8 cellular contexts compared by ENCODE assay signal in the genomic region with DNA sequence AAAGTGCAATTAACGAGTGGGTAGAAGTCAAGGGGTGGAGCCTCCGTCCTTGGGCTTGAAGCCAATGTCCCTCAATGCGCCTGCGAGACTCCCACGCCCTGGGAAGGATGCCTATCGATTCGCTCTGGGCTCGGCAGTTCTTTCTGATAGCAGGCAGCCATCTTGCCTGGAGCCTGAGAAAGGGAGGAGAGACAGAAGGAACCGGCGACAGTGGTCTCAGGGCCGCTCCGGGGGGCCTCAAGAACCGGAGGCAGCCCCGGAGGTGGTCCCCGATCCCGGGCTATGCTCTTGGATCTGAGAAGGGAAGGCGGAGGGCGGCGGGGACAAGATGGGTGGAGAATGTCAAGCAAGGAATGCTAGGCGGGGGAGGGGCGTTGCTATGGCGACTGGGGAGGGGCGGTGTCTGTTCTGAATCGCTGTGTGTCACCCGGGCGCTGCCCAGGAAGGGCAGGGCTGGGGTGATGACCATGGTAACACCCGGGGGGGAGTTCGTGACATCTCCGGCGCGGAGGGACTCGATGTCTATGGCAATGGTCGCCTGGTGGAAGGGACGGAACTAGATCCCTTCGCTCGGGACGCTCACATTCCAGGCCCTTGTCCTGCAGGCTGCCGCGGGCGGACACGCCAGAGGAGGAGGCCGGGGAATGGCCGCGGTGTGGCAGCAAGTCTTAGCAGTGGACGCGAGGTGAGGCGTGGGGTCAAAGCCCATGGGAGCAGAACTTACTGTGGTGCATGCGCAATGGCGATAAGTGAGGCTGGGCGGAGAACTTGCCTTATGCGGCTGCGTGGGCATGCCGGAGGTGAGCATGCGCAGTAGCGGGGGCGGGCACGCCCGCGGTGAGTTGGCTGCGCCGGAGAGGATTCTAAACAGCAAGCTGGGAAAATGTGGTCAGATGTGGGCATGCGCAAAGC. TPM values are rescaled to one million over a fixed set of nuclear protein-coding genes. Genes with fewer than 3 reads are reported as not detected.
A peak's percentile ranks its signal among the peaks of the same experiment; 100 is the strongest.
DNase-seq lines count a peak whose midpoint lies in the region; ATAC-seq, FAIRE-seq and TF ChIP-seq lines count a peak whose summit lies in the region.

A gene (plus strand): TSS at position 140 of the 912 bp plus-strand sequence. CDS start 505 bp downstream, at position 645.

- intact Hi-C loops in Caco-2 (cut with micrococcal nuclease; ENCODE audit: unreplicated experiment) (loop anchor here (1.0 to 2.0 kb wide), 2 partner anchors 15 to 23 kb away; a partner anchor contains a TSS), endothelial cell of umbilical vein (cut with micrococcal nuclease) (loop anchor here (1.0 to 10.0 kb wide), 4 partner anchors 23 to 513 kb away; a partner anchor contains a TSS)

- dilution Hi-C loops in endothelial cell of umbilical vein (cut with MboI; ENCODE audit: extremely low pct_ligation_motif_present, low sequenced_read_pairs), result no loop called here

- BruUV-seq in Caco-2 (replicated peaks; lab: Mats Ljungman, UMichigan), result TSS peak; percentile 82
- BruUV-seq in endothelial cell of umbilical vein (replicated peaks; lab: Mats Ljungman, UMichigan), result TSS peak; percentile 40

- no peak within 1 kb of the TSS for H2AFZ ChIP-seq in endothelial cell of umbilical vein (ENCODE audit: low read depth, low read length)

- FAIRE-seq in endothelial cell of umbilical vein (lab: Jason Lieb, UNC), result peak; percentile 98

- peaks cover 3% of the 10 kb centered on the region; the same call in 1 of the 2 replicates for H3K4me1 ChIP-seq in Caco-2
- peaks cover 14% of the 10 kb centered on the region for H3K4me1 ChIP-seq in endothelial cell of umbilical vein (ENCODE audit: control insufficient read depth, extremely low read depth, insufficient read depth, low read length)

- peak; percentile 70 for ATAC-seq in GM21423 (IDR thresholded peaks at IDR 0.05; ENCODE audit: unreplicated experiment)

- H3K79me2 ChIP-seq in endothelial cell of umbilical vein (ENCODE audit: control insufficient read depth, insufficient read depth, low read length), result peaks cover 9% of the 10 kb centered on the region

- H3K27me3 Mint-ChIP-seq in Caco-2 (ENCODE audit: insufficient read depth, unreplicated experiment) (no peaks in the 10 kb centered on the region), IgD-negative memory B cell (no peaks in the 10 kb centered on the region)

- H3K4me3 Mint-ChIP-seq in Caco-2 (ENCODE audit: unreplicated experiment) (peak within 1 kb of the TSS; percentile 89), IgD-negative memory B cell (peak within 1 kb of the TSS; percentile 95 to 99 (median 97))

- CTCF ChIA-PET in Caco-2 (lab: Charles Lee) (interaction anchor here (0.7 to 1.4 kb wide), 2 partner anchors 17 to 34 kb away, joined by 3 read pairs; no protein-coding TSS in a partner anchor), endothelial cell of umbilical vein (lab: Charles Lee) (interaction anchor here (1.5 kb wide), 1 partner anchor 18 kb away, joined by 3 read pairs; no protein-coding TSS in a partner anchor)

- TF ChIP-seq POLR2A in endothelial cell of umbilical vein (IDR thresholded peaks at IDR 0.05; ENCODE audit: low read depth, low read length), result peak; percentile 27

- H3K4me2 ChIP-seq in endothelial cell of umbilical vein (ENCODE audit: insufficient read depth, low read length), result peak within 1 kb of the TSS; percentile 74

- H3K36me3 Mint-ChIP-seq in Caco-2 (ENCODE audit: insufficient read depth, unreplicated experiment) (peaks cover 12% of the 10 kb centered on the region), IgD-negative memory B cell (no peaks in the 10 kb centered on the region)

- POLR2A ChIA-PET in Caco-2 (lab: Charles Lee), result interaction anchor here (0.6 to 0.7 kb wide), 2 partner anchors 23 to 444 kb away, joined by 3 read pairs; a partner anchor contains a TSS
- POLR2A ChIA-PET in endothelial cell of umbilical vein (lab: Charles Lee), result interaction anchor here (0.6 kb wide), 1 partner anchor 23 kb away, joined by 4 read pairs; a partner anchor contains a TSS

- peak within 1 kb of the TSS; percentile 89 for H3K9ac ChIP-seq in endothelial cell of umbilical vein (replicated peaks; ENCODE audit: extremely low read depth, insufficient read depth, low read length)

- no peaks in the 10 kb centered on the region for H3K9me3 ChIP-seq in Caco-2
- H3K9me3 ChIP-seq in endothelial cell of umbilical vein (replicated peaks; ENCODE audit: control insufficient read depth, insufficient read depth, low read length), result no peaks in the 10 kb centered on the region

- TF ChIP-seq CTCF in Caco-2 (IDR thresholded peaks at IDR 0.05; ENCODE audit: insufficient read depth in 1 of 2, low read depth in 1 of 2, low read length in 1 of 2, severe bottlenecking in 1 of 2, unreplicated experiment in 1 of 2) (no peak), endothelial cell of umbilical vein (IDR thresholded peaks at IDR 0.05; ENCODE audit: extremely low read depth in 1 of 2, insufficient read depth in 1 of 2, low read depth in 1 of 2, low read length in 2 of 2) (no peak)

- H3K27ac ChIP-seq in endothelial cell of umbilical vein (ENCODE audit: insufficient read depth, low read depth, low read length), result peak within 1 kb of the TSS; percentile 87

- H3K4me1 Mint-ChIP-seq in Caco-2 (ENCODE audit: low read depth, unreplicated experiment), result no peaks in the 10 kb centered on the region
- peaks cover 5 to 13% (median 7%) of the 10 kb centered on the region in 3 donors for H3K4me1 Mint-ChIP-seq in IgD-negative memory B cell

- H3K27me3 ChIP-seq in Caco-2 (replicated peaks; ENCODE audit: control insufficient read depth, insufficient read depth, low read length) (no peaks in the 10 kb centered on the region), endothelial cell of umbilical vein (ENCODE audit: control insufficient read depth in 2 of 2, insufficient read depth in 2 of 2, low read length in 2 of 2) (no peaks in the 10 kb centered on the region)

- H3K27ac Mint-ChIP-seq in Caco-2 (ENCODE audit: unreplicated experiment) (peak within 1 kb of the TSS; percentile 100), IgD-negative memory B cell (peak within 1 kb of the TSS; percentile 98 to 100 (median 99))

- H3K4me3 ChIP-seq in Caco-2 (ENCODE audit: low read depth, low read length) (peak within 1 kb of the TSS; percentile 70), endothelial cell of umbilical vein (replicated peaks in 1 of 3; ENCODE audit: insufficient read depth in 1 of 3, low read depth in 1 of 3, low read length in 3 of 3) (peak within 1 kb of the TSS; percentile 60 to 75 (median 72))

- no peaks in the 10 kb centered on the region for H3K9me1 ChIP-seq in endothelial cell of umbilical vein (replicated peaks; ENCODE audit: control insufficient read depth, extremely low read depth, insufficient read depth, low read length)

- no peaks in the 10 kb centered on the region for H4K20me1 ChIP-seq in endothelial cell of umbilical vein (replicated peaks; ENCODE audit: control insufficient read depth, extremely low read depth, insufficient read depth, low read length)

- peak; percentile 93 to 96 for DNase-seq in Caco-2
- peak; percentile 94 for DNase-seq in OCI-M1 (lab: John Stamatoyannopoulos, UW)
- DNase-seq in activated T-cell treated with anti-CD3 and anti-CD28 coated beads for 24 hours (ENCODE audit: low read depth), result peak; percentile 84
- DNase-seq in endothelial cell of umbilical vein (ENCODE audit: low read depth, low spot score), result peak; percentile 95
- peak; percentile 82 for DNase-seq in midbrain (lab: John Stamatoyannopoulos, UW)
- peak; percentile 78 to 82 for DNase-seq in stimulated activated CD8-positive, alpha-beta memory T cell treated with anti-CD3 and anti-CD28 coated beads, Interleukin-15, amount 100 ng/mL, for 48 hours (ENCODE audit: low read depth in 2 of 2)

- H3K36me3 ChIP-seq in Caco-2 (ENCODE audit: control insufficient read depth, insufficient read depth, low read length) (no peaks in the 10 kb centered on the region; the same call in 1 of the 2 replicates), endothelial cell of umbilical vein (ENCODE audit: control insufficient read depth in 2 of 2, extremely low read depth in 1 of 2, insufficient read depth in 2 of 2, low read length in 2 of 2) (peaks cover 3 to 21% of the 10 kb centered on the region in 2 experiments)

- H3K9me3 Mint-ChIP-seq in Caco-2 (ENCODE audit: unreplicated experiment) (no peaks in the 10 kb centered on the region), IgD-negative memory B cell (no peaks in the 10 kb centered on the region)

TF ChIP-seq in endothelial cell of umbilical vein, 7 proteins besides CTCF, POLR2A, EP300 and RAD21:
- TF ChIP-seq EZH2 (IDR thresholded peaks at IDR 0.05; ENCODE audit: borderline replicate concordance, low read depth, low read length, severe bottlenecking) (no peak), POLR2AphosphoS5 (IDR thresholded peaks at IDR 0.05; ENCODE audit: insufficient read depth, low read depth, low read length) (peak; percentile 67)

RNA-seq across cellular contexts. Expression of the gene that starts here (rescaled TPM):
- 41.8 and 46.5 TPM in 2 replicates for total RNA-seq in Caco-2 (2022)
- 53.2 TPM for polyA plus RNA-seq in IgD-negative memory B cell
- 85.0 and 96.1 TPM in 2 replicates for total RNA-seq in endothelial cell of umbilical vein
- polyA plus RNA-seq in endothelial cell of umbilical vein, result 169 and 253 TPM in 2 replicates
- 129 and 136 TPM in 2 replicates for polyA plus RNA-seq in endothelial cell of umbilical vein (2011; cell fraction: cytosol; rRNA removed)
- 259 and 399 TPM in 2 replicates for polyA plus RNA-seq in endothelial cell of umbilical vein (2011; cell fraction: nucleus; rRNA removed)
- 112 and 137 TPM in 2 replicates for polyA plus RNA-seq in endothelial cell of umbilical vein (2012)
- 77.3 and 118 TPM in 2 replicates for polyA minus RNA-seq in endothelial cell of umbilical vein
- 75.6 TPM for polyA minus RNA-seq in endothelial cell of umbilical vein (2011; cell fraction: cytosol; rRNA and poly(A)+ RNA removed)
- polyA minus RNA-seq in endothelial cell of umbilical vein (2011; cell fraction: nucleus; rRNA and poly(A)+ RNA removed), result 53.4 and 65.0 TPM in 2 replicates

Comparison
In these comparisons a context has a peak if more than half of its experiments do, and no peak if none do; other contexts are left out.
1. Peak in every context shown above with its lines: DNase-seq, ATAC-seq, H3K4me3 ChIP-seq and H3K27ac ChIP-seq.